Comparison of ENCODE assay signal across 8 cellular contexts in genomic region chr1:205228052-205228451, GRCh38. TPM values are rescaled to one million over a fixed set of nuclear protein-coding genes. Genes with fewer than 3 reads are reported as not detected.
DNase-seq lines count a peak whose midpoint lies in the region; ATAC-seq and TF ChIP-seq lines count a peak whose summit lies in the region.

No MANE protein-coding gene starts in this region.

- DNase-seq in activated CD8-positive, alpha-beta memory T cell treated with anti-CD3 and anti-CD28 coated beads, Interleukin-2, amount 10 ng/mL, durations not matched to agents 7 days and 5 days = no peak
- no peak for DNase-seq in activated CD8-positive, alpha-beta memory T cell treated with anti-CD3 and anti-CD28 coated beads, Interleukin-2, amount 50 U/mL, for 4 hours
- DNase-seq in SK-N-SH (no peak), fibroblast of villous mesenchyme (ENCODE audit: low read depth) (no peak), sigmoid colon (no peak), GDM1 (lab: John Stamatoyannopoulos, UW) (no peak), iPS-NIHi7 (ENCODE audit: extremely low spot score) (no peak), NCI-H187 treated with DMSO at 0.1 percent for 48 hours (lab: John Stamatoyannopoulos, UW) (no peak)

- TF ChIP-seq CTCF in SK-N-SH (IDR thresholded peaks at IDR 0.05) (no peak), fibroblast of villous mesenchyme (IDR thresholded peaks at IDR 0.05; ENCODE audit: insufficient read depth, low read depth, low read length) (no peak), sigmoid colon (IDR thresholded peaks at IDR 0.05) (no peak)

- H3K9me3 ChIP-seq in SK-N-SH = no peaks in the 10 kb centered on the region
- no peaks in the 10 kb centered on the region for H3K9me3 ChIP-seq in sigmoid colon

- peaks cover 3% of the 10 kb centered on the region; the same call in 1 of the 2 replicates for H4K20me1 ChIP-seq in SK-N-SH (ENCODE audit: insufficient read depth)

- no peak for TF ChIP-seq EP300 in SK-N-SH (IDR thresholded peaks at IDR 0.05; ENCODE audit: borderline replicate concordance in 1 of 2, low read depth in 1 of 2, low read length in 1 of 2)
- TF ChIP-seq EP300 in sigmoid colon (IDR thresholded peaks at IDR 0.05) = no peak

- no peak overlapping the region for H3K27ac Mint-ChIP-seq in activated CD8-positive, alpha-beta memory T cell treated with anti-CD3 and anti-CD28 coated beads, Interleukin-2, amount 10 ng/mL, durations not matched to agents 7 days and 5 days

- peak; percentile 31 for ATAC-seq in activated CD8-positive, alpha-beta memory T cell treated with anti-CD3 and anti-CD28 coated beads, Interleukin-2, amount 10 ng/mL, durations not matched to agents 7 days and 5 days

- H3K9me2 ChIP-seq in SK-N-SH = no peaks in the 10 kb centered on the region

- no peaks in the 10 kb centered on the region for H3K36me3 Mint-ChIP-seq in activated CD8-positive, alpha-beta memory T cell treated with anti-CD3 and anti-CD28 coated beads, Interleukin-2, amount 10 ng/mL, durations not matched to agents 7 days and 5 days

- H3K4me3 ChIP-seq in SK-N-SH (ENCODE audit: low read depth in 2 of 2, low read length in 1 of 2) (peak overlapping the region; percentile 78 to 81), fibroblast of villous mesenchyme (ENCODE audit: low read depth, low read length) (peak overlapping the region; percentile 72), sigmoid colon (peak overlapping the region; percentile 38 to 71 (median 63))

- H3K27me3 Mint-ChIP-seq in activated CD8-positive, alpha-beta memory T cell treated with anti-CD3 and anti-CD28 coated beads, Interleukin-2, amount 10 ng/mL, durations not matched to agents 7 days and 5 days = peaks cover 48% of the 10 kb centered on the region

- H3K27ac ChIP-seq in SK-N-SH (ENCODE audit: low read depth in 2 of 2, low read length in 1 of 2) (no peak overlapping the region), sigmoid colon (peak overlapping the region; percentile 40 to 62 (median 58))

- H3K4me1 ChIP-seq in SK-N-SH (ENCODE audit: control insufficient read depth in 1 of 2, insufficient read depth in 2 of 2, low read depth in 1 of 2, low read length in 1 of 2) (peaks cover 4 to 21% of the 10 kb centered on the region in 2 experiments; a peak in 2 of 4 replicates), sigmoid colon (peaks cover 0 to 31% (median 28%) of the 10 kb centered on the region in 4 donors)

- POLR2A ChIA-PET in SK-N-SH (lab: Yijun Ruan, JAX) = interaction anchor here (0.7 kb wide), 1 partner anchor 16 kb away, joined by 3 read pairs; the partner anchor contains the start of gene DSTYK

- H3K9ac ChIP-seq in SK-N-SH = peak overlapping the region; percentile 53; the same call in 1 of the 2 replicates

- peaks cover 10% of the 10 kb centered on the region for H3F3A ChIP-seq in SK-N-SH (replicated peaks; ENCODE audit: insufficient read depth)

- TF ChIP-seq RAD21 in SK-N-SH (IDR thresholded peaks at IDR 0.05; ENCODE audit: low read length) = no peak

- CTCF ChIA-PET in activated CD8-positive, alpha-beta memory T cell treated with anti-CD3 and anti-CD28 coated beads, Interleukin-2, amount 10 ng/mL, durations not matched to agents 7 days and 5 days (lab: Charles Lee) = interaction anchor here (0.6 to 10.6 kb wide), 25 partner anchors 10 to 493 kb away, joined by 3 to 207 read pairs (median 5); partner anchors contain the start of genes DSTYK, NUAK2 and RBBP5
- CTCF ChIA-PET in SK-N-SH (lab: Yijun Ruan, JAX) = interaction anchor here (0.6 to 8.2 kb wide), 17 partner anchors 10 to 614 kb away, joined by 3 to 154 read pairs (median 3); partner anchors contain the start of genes DSTYK and NUAK2

- TF ChIP-seq POLR2A in sigmoid colon (IDR thresholded peaks at IDR 0.05) = no peak

- H3K9me3 Mint-ChIP-seq in activated CD8-positive, alpha-beta memory T cell treated with anti-CD3 and anti-CD28 coated beads, Interleukin-2, amount 10 ng/mL, durations not matched to agents 7 days and 5 days (ENCODE audit: low read depth) = no peaks in the 10 kb centered on the region

- H3K36me3 ChIP-seq in SK-N-SH (replicated peaks in 1 of 2; ENCODE audit: control insufficient read depth in 1 of 2, insufficient read depth in 2 of 2, low read length in 1 of 2) = no peaks in the 10 kb centered on the region
- no peaks in the 10 kb centered on the region for H3K36me3 ChIP-seq in sigmoid colon

- H3K79me2 ChIP-seq in SK-N-SH (ENCODE audit: insufficient read depth) = no peaks in the 10 kb centered on the region

- H3K27me3 ChIP-seq in SK-N-SH (ENCODE audit: insufficient read depth) (no peaks in the 10 kb centered on the region), sigmoid colon (no peaks in the 10 kb centered on the region)

- 0% methylated on average over 5 of the region's 30 CpGs for WGBS in SK-N-SH (ENCODE audit: low lambda C conversion rate)
- 0% methylated on average over 30 of the region's 30 CpGs for WGBS in sigmoid colon, 2 donors

- peak overlapping the region; percentile 91 for H3K4me3 Mint-ChIP-seq in activated CD8-positive, alpha-beta memory T cell treated with anti-CD3 and anti-CD28 coated beads, Interleukin-2, amount 10 ng/mL, durations not matched to agents 7 days and 5 days

- H2AFZ ChIP-seq in SK-N-SH (ENCODE audit: low read depth) = peak overlapping the region; percentile 89

- peak overlapping the region; percentile 99 for H3K4me2 ChIP-seq in SK-N-SH

- peaks cover 48% of the 10 kb centered on the region for H3K4me1 Mint-ChIP-seq in activated CD8-positive, alpha-beta memory T cell treated with anti-CD3 and anti-CD28 coated beads, Interleukin-2, amount 10 ng/mL, durations not matched to agents 7 days and 5 days

- intact Hi-C loops in sigmoid colon (cut with DNase I) = no loop called here

TF ChIP-seq in SK-N-SH, 30 proteins besides CTCF, POLR2A, EP300 and RAD21 (continues in another document):
- TF ChIP-seq FOXM1 (IDR thresholded peaks at IDR 0.05; ENCODE audit: low read depth) (no peak), GATA2 (CRISPR knock-in tag; IDR thresholded peaks at IDR 0.05) (no peak), NRF1 (IDR thresholded peaks at IDR 0.05; ENCODE audit: low read depth, low read length) (no peak), ELF1 (IDR thresholded peaks at IDR 0.05) (no peak), FOSL2 (IDR thresholded peaks at IDR 0.05; ENCODE audit: borderline replicate concordance, low read depth) (no peak), SIN3A (IDR thresholded peaks at IDR 0.05; ENCODE audit: borderline replicate concordance, low read depth, low read length) (no peak), RXRA (IDR thresholded peaks at IDR 0.05; ENCODE audit: borderline replicate concordance, low read depth) (no peak), RFX5 (IDR thresholded peaks at IDR 0.05; ENCODE audit: low read length) (no peak), POLR2AphosphoS5 (IDR thresholded peaks at IDR 0.05; ENCODE audit: low read depth, low read length) (no peak), MEF2A (IDR thresholded peaks at IDR 0.05; ENCODE audit: borderline replicate concordance, low read depth) (no peak), ZBTB33 (IDR thresholded peaks at IDR 0.05; ENCODE audit: borderline replicate concordance, low read depth) (no peak), IRF3 (IDR thresholded peaks at IDR 0.05; ENCODE audit: low read depth, low read length) (no peak), USF1 (IDR thresholded peaks at IDR 0.05; ENCODE audit: borderline replicate concordance, low read depth) (no peak)

RNA-seq across cellular contexts. Expression of gene TMCC2, which starts 0.3 kb away (rescaled TPM):
- total RNA-seq in activated CD8-positive, alpha-beta memory T cell treated with anti-CD3 and anti-CD28 coated beads, Interleukin-2, amount 10 ng/mL, durations not matched to agents 7 days and 5 days = 1 to 10 TPM; 2.6 to 5.3 TPM
- polyA plus RNA-seq in SK-N-SH (2012; rRNA removed) (5.3 and 6.0 TPM in 2 replicates), sigmoid colon (1 to 10 TPM in 1 of 3 donors, not detected in 2; 1.1 TPM)
- polyA plus RNA-seq in SK-N-SH (2012; cell fraction: cytosol; rRNA removed) = 3.0 and 4.9 TPM in 2 replicates
- 5.9 and 6.8 TPM in 2 replicates for polyA plus RNA-seq in SK-N-SH (2012; cell fraction: nucleus; rRNA removed)
- total RNA-seq in fibroblast of villous mesenchyme (3.2 and 3.5 TPM in 2 replicates), sigmoid colon (1 to 10 TPM; 4.3 to 6.4 (median 5.6) TPM)

RNA-seq across cellular contexts. Expression of gene DSTYK, which starts 16.6 kb away (rescaled TPM):
- 10 to 100 TPM in 1 of 2 experiments, 1 to 10 TPM in 1; 8.7 to 11.6 TPM for total RNA-seq in activated CD8-positive, alpha-beta memory T cell treated with anti-CD3 and anti-CD28 coated beads, Interleukin-2, amount 10 ng/mL, durations not matched to agents 7 days and 5 days
- polyA plus RNA-seq in SK-N-SH (2012; rRNA removed) (4.4 and 6.4 TPM in 2 replicates), sigmoid colon (1 to 10 TPM; 1.6 to 3.8 (median 2.4) TPM)
- polyA plus RNA-seq in SK-N-SH (2012; cell fraction: cytosol; rRNA removed) = 6.1 TPM in 2 replicates
- polyA plus RNA-seq in SK-N-SH (2012; cell fraction: nucleus; rRNA removed) = 3.4 and 4.5 TPM in 2 replicates
- total RNA-seq in fibroblast of villous mesenchyme (15.5 and 22.0 TPM in 2 replicates), sigmoid colon (10 to 100 TPM in 3 of 4 donors, 1 to 10 TPM in 1; 9.1 to 13.3 (median 12.7) TPM)

Comparison
In these comparisons a context has a peak if more than half of its experiments do, and no peak if none do; other contexts are left out.
1. H3K27ac ChIP-seq: peak in sigmoid colon (4 of 4); none in SK-N-SH (0 of 2).
2. Peak in every context shown above with its lines, with median percentiles within 50 percentile points of each other: H3K4me3 ChIP-seq.